Comparison of ENCODE assay signal across 9 cellular contexts in the genomic region with DNA sequence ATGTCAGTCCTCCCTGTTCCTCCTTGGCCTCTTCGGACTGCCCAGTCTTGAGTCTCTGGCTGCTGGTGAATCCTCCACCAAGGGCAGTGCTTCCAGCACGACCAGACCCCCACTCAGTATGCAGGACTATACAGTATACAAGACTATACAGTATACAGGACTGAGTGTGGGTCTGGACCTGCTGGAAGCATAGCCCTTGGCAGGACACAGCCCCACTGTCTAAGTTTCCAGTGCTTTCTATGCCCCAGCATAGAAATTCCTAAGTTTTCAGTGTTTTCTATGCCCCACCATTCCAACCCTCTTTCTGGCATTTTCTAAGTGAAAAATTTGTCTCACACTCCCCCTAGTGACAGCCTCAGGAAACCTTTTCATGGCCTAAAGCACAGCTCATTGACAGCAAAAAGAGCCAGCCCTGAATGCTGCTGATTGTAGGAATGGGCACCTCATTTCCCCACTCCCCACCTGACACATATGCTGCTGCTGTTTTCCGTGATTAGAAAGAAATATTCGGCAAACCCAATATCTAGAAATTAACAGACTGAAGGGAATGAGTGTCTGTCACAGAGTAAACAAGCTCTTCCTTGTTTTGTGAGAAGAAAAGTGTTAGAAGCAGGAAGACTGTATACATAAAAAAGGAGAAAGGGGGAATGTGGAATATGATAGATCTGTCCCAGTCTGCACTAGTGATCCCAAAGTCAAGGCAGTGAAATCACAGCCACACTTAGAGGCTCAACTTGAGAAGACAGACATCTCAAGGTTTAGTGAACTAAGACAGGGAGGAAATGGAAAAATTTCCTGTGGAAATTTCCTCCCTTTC.
DNase-seq lines count a peak whose midpoint lies in the region; ATAC-seq and TF ChIP-seq lines count a peak whose summit lies in the region.
"Had no signal": no experiment of that assay in that cellular context is flagged by ENCODE, and none has a peak within 500 bp of the region (broad histone marks: within the 10 kb centered on the region; RNA-seq: fewer than 3 reads in every experiment).

No MANE protein-coding gene starts in this region.

- H3K9me3 Mint-ChIP-seq in memory B cell: no peaks in the 10 kb centered on the region
- H3K9me3 Mint-ChIP-seq: activated naive CD4-positive, alpha-beta T cell treated with anti-CD3 and anti-CD28 coated beads, Interleukin-2, amount 50 U/mL, for 24 hours had no signal

- no peak overlapping the region for H3K4me3 Mint-ChIP-seq in memory B cell
- H3K4me3 Mint-ChIP-seq: activated naive CD4-positive, alpha-beta T cell treated with anti-CD3 and anti-CD28 coated beads, Interleukin-2, amount 50 U/mL, for 24 hours had no signal

- DNase-seq in ELR (ENCODE audit: low read depth) (peak; percentile 72), dermis microvascular lymphatic vessel endothelial cell (ENCODE audit: low read depth in 2 of 2) (peak; percentile 40 to 67), memory B cell (ENCODE audit: low spot score in 2 of 2) (peak; percentile 3 to 9), amniotic stem cell (lab: John Stamatoyannopoulos, UW) (no peak)
- DNase-seq in effector CD8-positive, alpha-beta T cell (lab: John Stamatoyannopoulos, UW): no peak

- no peaks in the 10 kb centered on the region for H3F3A ChIP-seq in OCI-LY1 (ENCODE audit: insufficient read depth, low read length)

- peak; percentile 66 for TF ChIP-seq CTCF in OCI-LY1 (IDR thresholded peaks at IDR 0.05; ENCODE audit: low read length)

- no peaks in the 10 kb centered on the region for H3K36me3 Mint-ChIP-seq in memory B cell
- H3K36me3 Mint-ChIP-seq: activated naive CD4-positive, alpha-beta T cell treated with anti-CD3 and anti-CD28 coated beads, Interleukin-2, amount 50 U/mL, for 24 hours had no signal

- no peak overlapping the region for H3K27ac ChIP-seq in OCI-LY1 (ENCODE audit: low read depth, low read length, poor library complexity, severe bottlenecking)

- ATAC-seq in GM19463 (IDR thresholded peaks at IDR 0.05; ENCODE audit: unreplicated experiment) (peak; percentile 93), HG03457 (IDR thresholded peaks at IDR 0.05; ENCODE audit: unreplicated experiment) (peak; percentile 70), memory B cell (ENCODE audit: low read depth) (no peak)

- H3K36me3 ChIP-seq in OCI-LY1 (ENCODE audit: insufficient read depth, low read length): no peaks in the 10 kb centered on the region

- no peaks in the 10 kb centered on the region for H3K9me2 ChIP-seq in OCI-LY1 (ENCODE audit: low read depth, low read length)

- H3K9me3 ChIP-seq in OCI-LY1 (ENCODE audit: low read length): no peaks in the 10 kb centered on the region

- H2AFZ ChIP-seq in OCI-LY1 (ENCODE audit: low read length): no peak overlapping the region

- H3K27me3 ChIP-seq in OCI-LY1 (ENCODE audit: insufficient read depth, low read length): no peaks in the 10 kb centered on the region

- H3K4me1 ChIP-seq in OCI-LY1 (ENCODE audit: insufficient read depth, low read length, severe bottlenecking): no peaks in the 10 kb centered on the region

- H3K4me1 Mint-ChIP-seq in memory B cell: no peaks in the 10 kb centered on the region
- H3K4me1 Mint-ChIP-seq: activated naive CD4-positive, alpha-beta T cell treated with anti-CD3 and anti-CD28 coated beads, Interleukin-2, amount 50 U/mL, for 24 hours had no signal

- peaks cover 5% of the 10 kb centered on the region for H3K27me3 Mint-ChIP-seq in memory B cell
- H3K27me3 Mint-ChIP-seq: activated naive CD4-positive, alpha-beta T cell treated with anti-CD3 and anti-CD28 coated beads, Interleukin-2, amount 50 U/mL, for 24 hours had no signal

- no peak overlapping the region for H3K4me2 ChIP-seq in OCI-LY1 (ENCODE audit: low read length)

- no peaks in the 10 kb centered on the region for H4K20me1 ChIP-seq in OCI-LY1 (ENCODE audit: insufficient read depth, low read length)

- H3K27ac Mint-ChIP-seq in memory B cell: no peak overlapping the region
- H3K27ac Mint-ChIP-seq: activated naive CD4-positive, alpha-beta T cell treated with anti-CD3 and anti-CD28 coated beads, Interleukin-2, amount 50 U/mL, for 24 hours had no signal

- H3K4me3 ChIP-seq in OCI-LY1 (ENCODE audit: low read depth, low read length, poor library complexity, severe bottlenecking): no peak overlapping the region

- no peaks in the 10 kb centered on the region for H3K79me2 ChIP-seq in OCI-LY1 (ENCODE audit: insufficient read depth, low read length)

- H3K9ac ChIP-seq in OCI-LY1 (ENCODE audit: low read length): no peak overlapping the region

Comparison
In these comparisons a context has a peak if more than half of its experiments do, and no peak if none do; other contexts are left out.
1. DNase-seq: peak in ELR (single experiment), dermis microvascular lymphatic vessel endothelial cell (2 of 2) and memory B cell (2 of 2); none in amniotic stem cell (single experiment) and effector CD8-positive, alpha-beta T cell (single experiment).